8 cellular contexts compared by ENCODE assay signal in genomic region chr7:25893436-25893835, GRCh38.
A peak's percentile ranks its signal among the peaks of the same experiment; 100 is the strongest.
DNase-seq lines count a peak whose midpoint lies in the region; ATAC-seq and TF ChIP-seq lines count a peak whose summit lies in the region.

No MANE protein-coding gene starts in this region.

- no peaks in the 10 kb centered on the region for H3K79me1 ChIP-seq in trophoblast cell (ENCODE audit: low read length)

- H3K4me2 ChIP-seq in trophoblast cell (ENCODE audit: low read length): no peak overlapping the region

- no peak overlapping the region for H2AFZ ChIP-seq in trophoblast cell (ENCODE audit: insufficient read depth, low read length, poor library complexity)

- TF ChIP-seq CTCF in activated B cell treated with CpG ODN at 0.5 μM for 24 hours (IDR thresholded peaks at IDR 0.05) (no peak), liver (IDR thresholded peaks at IDR 0.05; ENCODE audit: low read depth, low read length, missing input control) (no peak), upper lobe of right lung (IDR thresholded peaks at IDR 0.05) (no peak), tibial nerve (IDR thresholded peaks at IDR 0.05) (no peak)

- H3K27me3 ChIP-seq in liver (ENCODE audit: control insufficient read depth in 4 of 4, insufficient read depth in 4 of 4, low read length in 3 of 4) (peaks cover 0 to 7% (median 0%) of the 10 kb centered on the region in 4 donors), upper lobe of right lung (peaks cover 18% of the 10 kb centered on the region), trophoblast cell (ENCODE audit: insufficient read depth, low read length) (no peaks in the 10 kb centered on the region), tibial nerve (peaks cover 0 to 54% of the 10 kb centered on the region in 2 donors)

- no peak overlapping the region for H2BK120ac ChIP-seq in trophoblast cell (ENCODE audit: insufficient read depth, low read length, poor library complexity)

- no peak overlapping the region for H4K91ac ChIP-seq in trophoblast cell (ENCODE audit: low read depth, low read length)

- H3K36me3 Mint-ChIP-seq in activated naive CD4-positive, alpha-beta T cell treated with anti-CD3 and anti-CD28 coated beads, Interleukin-2, amount 10 ng/mL, durations not matched to agents 7 days and 5 days: peaks cover 1% of the 10 kb centered on the region
- no peaks in the 10 kb centered on the region for H3K36me3 Mint-ChIP-seq in activated B cell treated with CpG ODN at 0.5 μM for 24 hours (ENCODE audit: low read depth)

- peak overlapping the region; percentile 59 to 71 (median 63) for H3K4me3 ChIP-seq in liver (ENCODE audit: low read depth in 1 of 3, low read length in 3 of 3)
- peak overlapping the region; percentile 50 for H3K4me3 ChIP-seq in upper lobe of right lung
- no peak overlapping the region for H3K4me3 ChIP-seq in trophoblast cell (ENCODE audit: low read depth, low read length)
- peak overlapping the region in 2 of 4 donors; percentile 16 to 50 for H3K4me3 ChIP-seq in tibial nerve

- H2BK12ac ChIP-seq in trophoblast cell (ENCODE audit: low read length): no peak overlapping the region

- no peak overlapping the region for H3K4ac ChIP-seq in trophoblast cell (ENCODE audit: low read depth, low read length)

- H3K9me3 Mint-ChIP-seq in activated naive CD4-positive, alpha-beta T cell treated with anti-CD3 and anti-CD28 coated beads, Interleukin-2, amount 10 ng/mL, durations not matched to agents 7 days and 5 days: peaks cover 7% of the 10 kb centered on the region
- no peaks in the 10 kb centered on the region for H3K9me3 Mint-ChIP-seq in activated B cell treated with CpG ODN at 0.5 μM for 24 hours

- H3K27ac ChIP-seq in liver (ENCODE audit: low read depth in 1 of 2, low read length in 2 of 2) (no peak overlapping the region), upper lobe of right lung (no peak overlapping the region), trophoblast cell (ENCODE audit: low read depth, low read length) (no peak overlapping the region), tibial nerve (no peak overlapping the region)

- no peak for TF ChIP-seq POLR2A in tibial nerve (IDR thresholded peaks at IDR 0.05)

- TF ChIP-seq RAD21 in liver (IDR thresholded peaks at IDR 0.05): no peak

- ATAC-seq in activated B cell treated with CpG ODN at 0.5 μM for 24 hours (ENCODE audit: low read depth) (no peak), upper lobe of right lung (no peak)

- H4K12ac ChIP-seq in trophoblast cell (ENCODE audit: low read depth, low read length): no peak overlapping the region

- H3K4me1 ChIP-seq in liver (ENCODE audit: control insufficient read depth in 4 of 4, insufficient read depth in 4 of 4, low read length in 3 of 4): peaks cover 4 to 22% (median 13%) of the 10 kb centered on the region in 4 donors
- peaks cover 3% of the 10 kb centered on the region for H3K4me1 ChIP-seq in upper lobe of right lung
- H3K4me1 ChIP-seq in trophoblast cell (ENCODE audit: control insufficient read depth in 1 of 2, insufficient read depth in 2 of 2, low read length in 2 of 2): peaks cover 4 to 9% of the 10 kb centered on the region in 2 experiments
- H3K4me1 ChIP-seq in tibial nerve: peaks cover 0 to 16% (median 7%) of the 10 kb centered on the region in 4 donors

- H3K27ac Mint-ChIP-seq in activated naive CD4-positive, alpha-beta T cell treated with anti-CD3 and anti-CD28 coated beads, Interleukin-2, amount 10 ng/mL, durations not matched to agents 7 days and 5 days: no peak overlapping the region
- no peak overlapping the region for H3K27ac Mint-ChIP-seq in activated B cell treated with CpG ODN at 0.5 μM for 24 hours

- CTCF ChIA-PET in activated naive CD4-positive, alpha-beta T cell treated with anti-CD3 and anti-CD28 coated beads, Interleukin-2, amount 10 ng/mL, durations not matched to agents 7 days and 5 days (lab: Charles Lee): interaction anchor here (0.8 to 7.6 kb wide), 35 partner anchors 10 to 1268 kb away, joined by 3 to 51 read pairs (median 6); partner anchors contain the start of gene SNX10
- CTCF ChIA-PET in activated B cell treated with CpG ODN at 0.5 μM for 24 hours (lab: Charles Lee): interaction anchor here (0.7 to 7.6 kb wide), 32 partner anchors 12 to 1286 kb away, joined by 3 to 146 read pairs (median 6); partner anchors contain the start of gene CBX3

- intact Hi-C loops in activated B cell treated with CpG ODN at 0.5 μM for 24 hours (cut with micrococcal nuclease): loop anchor here (1.0 to 5.0 kb wide), 3 partner anchors 168 to 472 kb away; no protein-coding TSS in a partner anchor
- intact Hi-C loops in upper lobe of right lung (cut with DNase I): loop anchor here (5.0 to 10.0 kb wide), 3 partner anchors 171 to 1271 kb away; partner anchors contain the start of gene HOXA9

- no peaks in the 10 kb centered on the region for H3K36me3 ChIP-seq in liver (ENCODE audit: control insufficient read depth in 4 of 4, insufficient read depth in 3 of 4, low read depth in 1 of 4, low read length in 3 of 4)
- no peaks in the 10 kb centered on the region for H3K36me3 ChIP-seq in upper lobe of right lung
- no peaks in the 10 kb centered on the region for H3K36me3 ChIP-seq in trophoblast cell (ENCODE audit: control insufficient read depth in 1 of 2, insufficient read depth in 2 of 2, low read length in 2 of 2)
- H3K36me3 ChIP-seq in tibial nerve: no peaks in the 10 kb centered on the region

- TF ChIP-seq EP300 in tibial nerve (IDR thresholded peaks at IDR 0.05): no peak

- no peaks in the 10 kb centered on the region for H3K9me3 ChIP-seq in liver (ENCODE audit: control insufficient read depth in 4 of 4, low read length in 3 of 4)
- no peaks in the 10 kb centered on the region for H3K9me3 ChIP-seq in upper lobe of right lung
- H3K9me3 ChIP-seq in trophoblast cell (ENCODE audit: insufficient read depth, low read depth, low read length): no peaks in the 10 kb centered on the region
- H3K9me3 ChIP-seq in tibial nerve: no peaks in the 10 kb centered on the region

- peaks cover 28% of the 10 kb centered on the region for H3K27me3 Mint-ChIP-seq in activated naive CD4-positive, alpha-beta T cell treated with anti-CD3 and anti-CD28 coated beads, Interleukin-2, amount 10 ng/mL, durations not matched to agents 7 days and 5 days
- H3K27me3 Mint-ChIP-seq in activated B cell treated with CpG ODN at 0.5 μM for 24 hours: peaks cover 36% of the 10 kb centered on the region

- no peak overlapping the region for H3K18ac ChIP-seq in trophoblast cell (ENCODE audit: low read length)

- POLR2A ChIA-PET in activated B cell treated with CpG ODN at 0.5 μM for 24 hours (lab: Charles Lee): interaction anchor here (1.1 to 5.2 kb wide), 5 partner anchors 75 to 1268 kb away, joined by 3 to 58 read pairs (median 4); partner anchors contain the start of genes CBX3 and HNRNPA2B1

- DNase-seq in activated naive CD4-positive, alpha-beta T cell treated with anti-CD3 and anti-CD28 coated beads, Interleukin-2, amount 10 ng/mL, durations not matched to agents 7 days and 5 days: no peak
- DNase-seq in activated naive CD4-positive, alpha-beta T cell treated with anti-CD3 and anti-CD28 coated beads, Interleukin-2, amount 50 U/mL, for 16 hours: no peak
- DNase-seq in activated B cell treated with CpG ODN at 0.5 μM for 24 hours: no peak
- no peak for DNase-seq in upper lobe of right lung
- DNase-seq in trophoblast cell: no peak
- no peak for DNase-seq in HCEC 1CT
- no peak for DNase-seq in tibial nerve (ENCODE audit: low spot score in 2 of 2)

- peaks cover 29% of the 10 kb centered on the region for H3K4me1 Mint-ChIP-seq in activated naive CD4-positive, alpha-beta T cell treated with anti-CD3 and anti-CD28 coated beads, Interleukin-2, amount 10 ng/mL, durations not matched to agents 7 days and 5 days
- peaks cover 32% of the 10 kb centered on the region for H3K4me1 Mint-ChIP-seq in activated B cell treated with CpG ODN at 0.5 μM for 24 hours

- no peak overlapping the region for H3K14ac ChIP-seq in trophoblast cell (ENCODE audit: low read length)

- peak overlapping the region; percentile 68 for H3K4me3 Mint-ChIP-seq in activated naive CD4-positive, alpha-beta T cell treated with anti-CD3 and anti-CD28 coated beads, Interleukin-2, amount 10 ng/mL, durations not matched to agents 7 days and 5 days
- peak overlapping the region; percentile 80 for H3K4me3 Mint-ChIP-seq in activated B cell treated with CpG ODN at 0.5 μM for 24 hours

- H3K79me2 ChIP-seq in trophoblast cell (ENCODE audit: control insufficient read depth, insufficient read depth, low read length, poor library complexity): no peaks in the 10 kb centered on the region

- no peak overlapping the region for H2AK5ac ChIP-seq in trophoblast cell (ENCODE audit: low read length)

- WGBS in liver: 18% methylated on average over 1 of the region's 1 CpG
- WGBS in trophoblast cell (ENCODE audit: extremely low coverage, insufficient coverage, insufficient read length): no CpG with 5 or more reads among the region's 1 CpG
- WGBS in tibial nerve, 2 donors: 16 to 22% methylated on average over 1 of the region's 1 CpG

- H3K23ac ChIP-seq in trophoblast cell (ENCODE audit: low read length): no peak overlapping the region

- H3K9ac ChIP-seq in liver (ENCODE audit: low read depth in 1 of 2, low read length in 2 of 2) (peak overlapping the region; percentile 87 to 91), trophoblast cell (ENCODE audit: low read length) (no peak overlapping the region)

- no peak overlapping the region for H2BK5ac ChIP-seq in trophoblast cell (ENCODE audit: low read depth, low read length, poor library complexity)

- H4K8ac ChIP-seq in trophoblast cell (ENCODE audit: low read depth, low read length): no peak overlapping the region

TF ChIP-seq in liver, 16 proteins besides CTCF, POLR2A, EP300 and RAD21 (continues in another document):
- no peak for TF ChIP-seq JUND (IDR thresholded peaks at IDR 0.05)
- no peak for TF ChIP-seq HNF4A (conservative IDR thresholded peaks at IDR 0.05)
- no peak for TF ChIP-seq FOXA2 (IDR thresholded peaks at IDR 0.05)
- no peak for TF ChIP-seq HNF4G (IDR thresholded peaks at IDR 0.05)
- no peak for TF ChIP-seq YY1 (IDR thresholded peaks at IDR 0.05)
- no peak for TF ChIP-seq SP1 (IDR thresholded peaks at IDR 0.05)
- no peak for TF ChIP-seq EGR1 (IDR thresholded peaks at IDR 0.05; ENCODE audit: low read depth in 2 of 2)
- no peak for TF ChIP-seq ATF3 (IDR thresholded peaks at IDR 0.05)
- no peak for TF ChIP-seq NR2F2 (IDR thresholded peaks at IDR 0.05)
